29 cellular contexts compared by ENCODE assay signal in the genomic region with DNA sequence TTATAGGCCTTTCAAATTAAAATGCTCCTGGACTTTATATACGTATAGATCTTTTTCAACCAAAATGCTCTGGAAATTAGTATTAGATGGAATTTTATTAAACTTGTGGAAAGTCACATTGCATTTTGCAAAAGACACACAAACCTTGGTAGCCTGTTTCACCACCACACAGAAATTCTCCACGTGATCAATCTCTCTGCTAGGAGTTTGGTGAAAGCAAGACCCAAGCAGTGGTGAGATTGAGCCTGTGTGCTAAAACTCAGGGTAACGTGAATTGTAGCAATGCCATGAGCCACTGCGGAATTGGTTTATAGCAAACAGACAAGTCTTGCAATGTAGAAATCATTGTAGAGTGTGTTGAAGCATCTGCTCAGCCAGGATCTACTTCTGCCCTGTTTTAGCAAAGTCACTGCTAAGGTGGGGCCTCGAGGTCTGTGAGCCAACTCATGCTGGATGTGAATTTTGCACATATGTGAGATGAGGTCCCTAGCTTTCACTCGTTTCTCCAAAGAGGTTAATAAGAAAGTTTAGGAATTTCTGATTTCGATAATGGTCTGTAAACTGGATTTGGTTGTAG.
"Had no signal": no experiment of that assay in that cellular context is flagged by ENCODE, and none has a peak within 500 bp of the region (broad histone marks: within the 10 kb centered on the region; RNA-seq: fewer than 3 reads in every experiment).

No MANE protein-coding gene starts in this region.

- H3K27ac Mint-ChIP-seq: immature natural killer cell; naive B cell; natural killer cell; neural progenitor cell; progenitor cell of endocrine pancreas; stimulated activated memory B cell treated with anti-CD40 and anti-IgM and Interleukin-4, amounts not matched to agents 10 μg/mL and 1 μg/mL and 100 μg/mL, for 72 hours; stimulated activated naive CD8-positive, alpha-beta T cell treated with anti-CD3 and anti-CD28 coated beads, Interleukin-15, amount 100 ng/mL, for 72 hours; type B pancreatic cell had no signal

- H3K9me3 ChIP-seq: left lung, neutrophil, ovary, right atrium auricular region, right lobe of liver, tibial nerve, uterus had no signal

- H3K27ac ChIP-seq: left lung, neural progenitor cell, neutrophil, ovary, right atrium auricular region, tibial nerve, uterus had no signal

- ATAC-seq: left colon; left lung; natural killer cell; stimulated activated memory B cell treated with anti-CD40 and anti-IgM and Interleukin-4, amounts not matched to agents 10 μg/mL and 1 μg/mL and 100 μg/mL, for 72 hours; stimulated activated naive CD8-positive, alpha-beta T cell treated with anti-CD3 and anti-CD28 coated beads, Interleukin-15, amount 100 ng/mL, for 72 hours had no signal

- H3K9me3 Mint-ChIP-seq: immature natural killer cell; naive B cell; natural killer cell; nephron progenitor cell; neural progenitor cell; stimulated activated memory B cell treated with anti-CD40 and anti-IgM and Interleukin-4, amounts not matched to agents 10 μg/mL and 1 μg/mL and 100 μg/mL, for 72 hours; stimulated activated naive CD8-positive, alpha-beta T cell treated with anti-CD3 and anti-CD28 coated beads, Interleukin-15, amount 100 ng/mL, for 72 hours; type B pancreatic cell had no signal

- H3K27me3 Mint-ChIP-seq: progenitor cell of endocrine pancreas, type B pancreatic cell had no signal

- H3K36me3 Mint-ChIP-seq: naive B cell; natural killer cell; stimulated activated memory B cell treated with anti-CD40 and anti-IgM and Interleukin-4, amounts not matched to agents 10 μg/mL and 1 μg/mL and 100 μg/mL, for 72 hours had no signal

- H3K36me3 ChIP-seq: left lung, neural progenitor cell, ovary, right lobe of liver, uterus had no signal

- H3K27me3 ChIP-seq: left lung, neural progenitor cell, neutrophil, ovary, right atrium auricular region, right lobe of liver, tibial nerve, uterus had no signal

- H3K4me1 ChIP-seq: neural progenitor cell had no signal

- H3K4me3 ChIP-seq: left lung, lung, neural progenitor cell, ovary, right atrium auricular region, right lobe of liver, smooth muscle cell, tibial nerve, uterus had no signal

- H3K4me3 Mint-ChIP-seq: immature natural killer cell; naive B cell; natural killer cell; nephron progenitor cell; neural progenitor cell; stimulated activated memory B cell treated with anti-CD40 and anti-IgM and Interleukin-4, amounts not matched to agents 10 μg/mL and 1 μg/mL and 100 μg/mL, for 72 hours; stimulated activated naive CD8-positive, alpha-beta T cell treated with anti-CD3 and anti-CD28 coated beads, Interleukin-15, amount 100 ng/mL, for 72 hours; type B pancreatic cell had no signal

- H2AFZ ChIP-seq: neural progenitor cell had no signal

- FAIRE-seq: islet of Langerhans, kidney had no signal

- DNase-seq: hypothalamus; immature natural killer cell; kidney; left colon; left lung; naive B cell; natural killer cell; nephron progenitor cell; occipital lobe; ovary; right lobe of liver; stimulated activated CD4-positive, alpha-beta T cell treated with anti-CD3 and anti-CD28 coated beads, Interleukin-1b, Interleukin-23, amount 100 ng/mL, for 48 hours; stimulated activated CD4-positive, alpha-beta T cell treated with anti-CD3 and anti-CD28 coated beads, Interleukin-2, amount 100 ng/mL, for 48 hours; stimulated activated CD4-positive, alpha-beta T cell treated with anti-CD3 and anti-CD28 coated beads, Interleukin-4, amount 100 ng/mL, for 4 hours; stimulated activated CD8-positive, alpha-beta memory T cell treated with anti-CD3 and anti-CD28 coated beads, Interleukin-4, amount 100 ng/mL, for 48 hours; stimulated activated naive CD4-positive, alpha-beta T cell treated with Interleukin-2 at 50 U/mL for 16 hours; stimulated activated naive CD8-positive, alpha-beta T cell treated with anti-CD3 and anti-CD28 coated beads, Interleukin-15, amount 100 ng/mL, for 72 hours; substantia nigra; uterus had no signal

- H3K4me2 ChIP-seq: neural progenitor cell, smooth muscle cell had no signal
